In the genomic region with DNA sequence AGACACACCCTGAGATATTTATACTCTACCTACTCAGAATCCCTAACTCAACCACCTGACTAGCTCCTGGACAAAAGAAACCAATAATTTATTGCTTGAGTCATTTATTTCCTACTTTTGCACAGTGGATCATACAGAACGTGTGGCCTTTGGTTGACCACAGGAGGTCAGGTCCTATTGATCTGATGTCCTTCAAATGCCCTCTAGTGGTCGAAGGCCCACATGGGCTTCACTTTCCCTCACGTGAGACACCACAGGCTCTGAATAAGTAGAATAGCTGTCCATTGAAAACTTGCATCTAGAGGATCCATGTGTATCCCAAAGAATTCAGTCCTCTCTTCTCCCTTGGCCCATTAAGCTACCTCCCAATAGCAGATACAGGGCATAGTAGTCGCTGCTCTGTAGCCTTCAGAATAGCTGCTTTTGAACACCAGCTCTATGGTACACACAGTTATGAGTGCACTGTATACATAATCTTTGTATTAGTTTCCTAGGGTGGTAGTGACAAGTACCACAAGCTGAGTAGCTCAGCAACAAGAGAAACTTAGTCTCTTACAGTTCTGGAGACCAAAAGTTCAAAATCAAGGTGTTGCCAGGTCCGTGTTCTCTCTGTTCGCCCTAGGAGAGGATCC, we compare ENCODE assay signal across 8 cellular contexts.
A peak's percentile ranks its signal among the peaks of the same experiment; 100 is the strongest.
DNase-seq lines count a peak whose midpoint lies in the region; ATAC-seq and TF ChIP-seq lines count a peak whose summit lies in the region.

No MANE protein-coding gene starts in this region.

- H3K27ac ChIP-seq in lower lobe of right lung, result no peak overlapping the region

- H3K27ac Mint-ChIP-seq in activated CD4-positive, alpha-beta T cell treated with anti-CD3 and anti-CD28 coated beads for 36 hours, result no peak overlapping the region
- no peak overlapping the region for H3K27ac Mint-ChIP-seq in activated CD4-positive, alpha-beta T cell treated with anti-CD3 and anti-CD28 coated beads, Interleukin-2, amount 10 ng/mL, durations not matched to agents 7 days and 5 days
- no peak overlapping the region for H3K27ac Mint-ChIP-seq in activated CD4-positive, alpha-beta memory T cell treated with anti-CD3 and anti-CD28 coated beads for 36 hours

- intact Hi-C loops in activated CD4-positive, alpha-beta T cell treated with anti-CD3 and anti-CD28 coated beads for 36 hours (cut with DNase I, micrococcal nuclease), result loop anchor here (1.0 to 5.0 kb wide), 2 partner anchors 30 to 50 kb away; no protein-coding TSS in a partner anchor
- intact Hi-C loops in activated CD4-positive, alpha-beta memory T cell treated with anti-CD3 and anti-CD28 coated beads for 36 hours (cut with micrococcal nuclease), result no loop called here
- intact Hi-C loops in lower lobe of right lung (cut with DNase I), result no loop called here

- H3K36me3 Mint-ChIP-seq in activated CD4-positive, alpha-beta T cell treated with anti-CD3 and anti-CD28 coated beads for 36 hours (ENCODE audit: low read depth), result no peaks in the 10 kb centered on the region
- H3K36me3 Mint-ChIP-seq in activated CD4-positive, alpha-beta T cell treated with anti-CD3 and anti-CD28 coated beads, Interleukin-2, amount 10 ng/mL, durations not matched to agents 7 days and 5 days (ENCODE audit: low read depth), result no peaks in the 10 kb centered on the region
- no peaks in the 10 kb centered on the region for H3K36me3 Mint-ChIP-seq in activated CD4-positive, alpha-beta memory T cell treated with anti-CD3 and anti-CD28 coated beads for 36 hours

- H3K4me1 ChIP-seq in lower lobe of right lung, result no peaks in the 10 kb centered on the region

- DNase-seq in activated CD4-positive, alpha-beta T cell treated with anti-CD3 and anti-CD28 coated beads for 36 hours, result peak; percentile 28
- DNase-seq in activated CD4-positive, alpha-beta T cell treated with anti-CD3 and anti-CD28 coated beads, Interleukin-2, amount 10 ng/mL, durations not matched to agents 7 days and 5 days, result no peak
- DNase-seq in LNCaP clone FGC (ENCODE audit: low read depth) (peak; percentile 33), lower lobe of right lung (no peak), NCI-H2227 treated with DMSO at 0.1 percent for 48 hours (lab: John Stamatoyannopoulos, UW) (no peak), omental fat pad (ENCODE audit: low spot score) (no peak)
- peak; percentile 30 for DNase-seq in activated CD4-positive, alpha-beta memory T cell treated with anti-CD3 and anti-CD28 coated beads for 36 hours

- peaks cover 5% of the 10 kb centered on the region for H3K27me3 Mint-ChIP-seq in activated CD4-positive, alpha-beta T cell treated with anti-CD3 and anti-CD28 coated beads for 36 hours
- no peaks in the 10 kb centered on the region for H3K27me3 Mint-ChIP-seq in activated CD4-positive, alpha-beta T cell treated with anti-CD3 and anti-CD28 coated beads, Interleukin-2, amount 10 ng/mL, durations not matched to agents 7 days and 5 days
- no peaks in the 10 kb centered on the region for H3K27me3 Mint-ChIP-seq in activated CD4-positive, alpha-beta memory T cell treated with anti-CD3 and anti-CD28 coated beads for 36 hours

- no peaks in the 10 kb centered on the region for H3K9me3 ChIP-seq in lower lobe of right lung

- CTCF ChIA-PET in activated CD4-positive, alpha-beta T cell treated with anti-CD3 and anti-CD28 coated beads for 36 hours (lab: Charles Lee), result interaction anchor here (0.7 to 1.8 kb wide), 8 partner anchors 11 to 375 kb away, joined by 3 to 6 read pairs (median 3); no protein-coding TSS in a partner anchor
- CTCF ChIA-PET in activated CD4-positive, alpha-beta T cell treated with anti-CD3 and anti-CD28 coated beads, Interleukin-2, amount 10 ng/mL, durations not matched to agents 7 days and 5 days (lab: Charles Lee), result interaction anchor here (0.6 kb wide), 1 partner anchor 339 kb away, joined by 6 read pairs; no protein-coding TSS in a partner anchor
- CTCF ChIA-PET in activated CD4-positive, alpha-beta memory T cell treated with anti-CD3 and anti-CD28 coated beads for 36 hours (lab: Charles Lee), result interaction anchor here (0.8 to 3.0 kb wide), 8 partner anchors 8 to 110 kb away, joined by 3 to 14 read pairs (median 4); no protein-coding TSS in a partner anchor

- ATAC-seq in activated CD4-positive, alpha-beta T cell treated with anti-CD3 and anti-CD28 coated beads for 36 hours, result no peak
- peak; percentile 74 for ATAC-seq in GM21528 (IDR thresholded peaks at IDR 0.05; ENCODE audit: low FRiP score, unreplicated experiment)
- peak; percentile 28 to 71 for ATAC-seq in lower lobe of right lung
- ATAC-seq in omental fat pad (ENCODE audit: low FRiP score), result no peak

- POLR2A ChIA-PET in activated CD4-positive, alpha-beta T cell treated with anti-CD3 and anti-CD28 coated beads for 36 hours (lab: Charles Lee), result no interaction called here
- POLR2A ChIA-PET in activated CD4-positive, alpha-beta T cell treated with anti-CD3 and anti-CD28 coated beads, Interleukin-2, amount 10 ng/mL, durations not matched to agents 7 days and 5 days (lab: Charles Lee), result no interaction called here
- POLR2A ChIA-PET in activated CD4-positive, alpha-beta memory T cell treated with anti-CD3 and anti-CD28 coated beads for 36 hours (lab: Charles Lee), result interaction anchor here (1.2 kb wide), 1 partner anchor 11 kb away, joined by 3 read pairs; no protein-coding TSS in a partner anchor

- H3K4me3 Mint-ChIP-seq in activated CD4-positive, alpha-beta T cell treated with anti-CD3 and anti-CD28 coated beads for 36 hours, result no peak overlapping the region
- no peak overlapping the region for H3K4me3 Mint-ChIP-seq in activated CD4-positive, alpha-beta T cell treated with anti-CD3 and anti-CD28 coated beads, Interleukin-2, amount 10 ng/mL, durations not matched to agents 7 days and 5 days
- H3K4me3 Mint-ChIP-seq in activated CD4-positive, alpha-beta memory T cell treated with anti-CD3 and anti-CD28 coated beads for 36 hours, result no peak overlapping the region

- no peak overlapping the region for H3K4me3 ChIP-seq in LNCaP clone FGC (ENCODE audit: low read depth, low read length)
- H3K4me3 ChIP-seq in lower lobe of right lung, result no peak overlapping the region

- H3K36me3 ChIP-seq in lower lobe of right lung, result no peaks in the 10 kb centered on the region

- H3K27me3 ChIP-seq in lower lobe of right lung (ENCODE audit: low read depth), result no peaks in the 10 kb centered on the region

- no peaks in the 10 kb centered on the region for H3K4me1 Mint-ChIP-seq in activated CD4-positive, alpha-beta T cell treated with anti-CD3 and anti-CD28 coated beads for 36 hours
- no peaks in the 10 kb centered on the region for H3K4me1 Mint-ChIP-seq in activated CD4-positive, alpha-beta T cell treated with anti-CD3 and anti-CD28 coated beads, Interleukin-2, amount 10 ng/mL, durations not matched to agents 7 days and 5 days
- no peaks in the 10 kb centered on the region for H3K4me1 Mint-ChIP-seq in activated CD4-positive, alpha-beta memory T cell treated with anti-CD3 and anti-CD28 coated beads for 36 hours (ENCODE audit: low read depth)

- H3K9me3 Mint-ChIP-seq in activated CD4-positive, alpha-beta T cell treated with anti-CD3 and anti-CD28 coated beads for 36 hours (ENCODE audit: low read depth), result no peaks in the 10 kb centered on the region
- H3K9me3 Mint-ChIP-seq in activated CD4-positive, alpha-beta T cell treated with anti-CD3 and anti-CD28 coated beads, Interleukin-2, amount 10 ng/mL, durations not matched to agents 7 days and 5 days, result no peaks in the 10 kb centered on the region
- H3K9me3 Mint-ChIP-seq in activated CD4-positive, alpha-beta memory T cell treated with anti-CD3 and anti-CD28 coated beads for 36 hours, result no peaks in the 10 kb centered on the region

- peak; percentile 84 for TF ChIP-seq CTCF in LNCaP clone FGC (IDR thresholded peaks at IDR 0.05; ENCODE audit: control insufficient read depth, extremely low read depth, insufficient read depth)
- peak; percentile 52 for TF ChIP-seq CTCF in lower lobe of right lung (IDR thresholded peaks at IDR 0.05)
- no peak for TF ChIP-seq CTCF in omental fat pad (IDR thresholded peaks at IDR 0.05)

Comparison
In these comparisons a context has a peak if more than half of its experiments do, and no peak if none do; other contexts are left out.
1. DNase-seq: peak in activated CD4-positive, alpha-beta T cell treated with anti-CD3 and anti-CD28 coated beads for 36 hours (single experiment), LNCaP clone FGC (single experiment) and activated CD4-positive, alpha-beta memory T cell treated with anti-CD3 and anti-CD28 coated beads for 36 hours (single experiment); none in activated CD4-positive, alpha-beta T cell treated with anti-CD3 and anti-CD28 coated beads, Interleukin-2, amount 10 ng/mL, durations not matched to agents 7 days and 5 days (single experiment), lower lobe of right lung (single experiment), NCI-H2227 treated with DMSO at 0.1 percent for 48 hours (single experiment) and omental fat pad (single experiment).
2. ATAC-seq: peak in GM21528 (single experiment) and lower lobe of right lung (2 of 2); none in activated CD4-positive, alpha-beta T cell treated with anti-CD3 and anti-CD28 coated beads for 36 hours (single experiment) and omental fat pad (single experiment).
3. CTCF ChIP-seq: peak in LNCaP clone FGC (single experiment) and lower lobe of right lung (single experiment); none in omental fat pad (0 of 3).
4. intact Hi-C loops: an anchor here in activated CD4-positive, alpha-beta T cell treated with anti-CD3 and anti-CD28 coated beads for 36 hours (1.0 to 5.0 kb wide); none called in activated CD4-positive, alpha-beta memory T cell treated with anti-CD3 and anti-CD28 coated beads for 36 hours and lower lobe of right lung.